19 cellular contexts compared by ENCODE assay signal in genomic region chr1:220521755-220522154, GRCh38. TPM values are rescaled to one million over a fixed set of nuclear protein-coding genes. Genes with fewer than 3 reads are reported as not detected.
A peak's percentile ranks its signal among the peaks of the same experiment; 100 is the strongest.
DNase-seq lines count a peak whose midpoint lies in the region; ATAC-seq and TF ChIP-seq lines count a peak whose summit lies in the region.
"Had no signal": no experiment of that assay in that cellular context is flagged by ENCODE, and none has a peak within 500 bp of the region (broad histone marks: within the 10 kb centered on the region; RNA-seq: fewer than 3 reads in every experiment).

No MANE protein-coding gene starts in this region.

- H3K4me3 ChIP-seq in left lung (no peak overlapping the region), coronary artery (no peak overlapping the region)
- H3K4me3 ChIP-seq: cardiac muscle cell, HAP-1, heart right ventricle, prostate gland, SJSA1, suprapubic skin had no signal

- H3K27me3 ChIP-seq in left lung, result peaks cover 9 to 60% of the 10 kb centered on the region in 2 donors
- H3K27me3 ChIP-seq: cardiac muscle cell, suprapubic skin had no signal

- H3K36me3 ChIP-seq in left lung, result no peaks in the 10 kb centered on the region
- H3K36me3 ChIP-seq: cardiac muscle cell, HAP-1, heart right ventricle, prostate gland, SJSA1, suprapubic skin had no signal

- H3K9me3 ChIP-seq in left lung, result no peaks in the 10 kb centered on the region
- H3K9me3 ChIP-seq: HAP-1, prostate gland, SJSA1, suprapubic skin had no signal

- TF ChIP-seq CTCF in left lung (IDR thresholded peaks at IDR 0.05) (no peak), coronary artery (IDR thresholded peaks at IDR 0.05) (no peak)

- H3K4me1 ChIP-seq in left lung, result no peaks in the 10 kb centered on the region
- H3K4me1 ChIP-seq: prostate gland, SJSA1 had no signal

- ATAC-seq in left lung (peak; percentile 63), HG02798 (IDR thresholded peaks at IDR 0.05; ENCODE audit: poor library complexity, unreplicated experiment) (no peak), GM18502 (IDR thresholded peaks at IDR 0.05; ENCODE audit: poor library complexity, unreplicated experiment) (no peak)
- ATAC-seq: activated CD4-positive, CD25-positive, alpha-beta regulatory T cell treated with anti-CD3 and anti-CD28 coated beads, Interleukin-2, amount 50 U/mL, for 24 hours; heart right ventricle had no signal

- DNase-seq in DMS79 treated with DMSO at 0.1 percent for 48 hours (lab: John Stamatoyannopoulos, UW), result peak; percentile 97
- DNase-seq in NCI-H1436 treated with DMSO at 0.1 percent for 48 hours (lab: John Stamatoyannopoulos, UW), result peak; percentile 78
- DNase-seq in NCI-H69 (lab: John Stamatoyannopoulos, UW), result peak; percentile 36
- no peak for DNase-seq in left lung
- DNase-seq in coronary artery (ENCODE audit: low spot score), result no peak
- DNase-seq: AML-193; heart right ventricle; KBM-7; NCI-H1694; small intestine; stimulated activated CD4-positive, alpha-beta T cell treated with anti-CD3 and anti-CD28 coated beads, Interleukin-4, amount 100 ng/mL, for 24 hours had no signal

- H3K27ac ChIP-seq in left lung (no peak overlapping the region), coronary artery (no peak overlapping the region)
- H3K27ac ChIP-seq: cardiac muscle cell, heart right ventricle, prostate gland, SJSA1, suprapubic skin had no signal

- intact Hi-C loops in left lung (cut with DNase I), result no loop called here

RNA-seq across cellular contexts. Expression of gene MARK1, which starts 6.2 kb away (rescaled TPM):
- 1 to 10 TPM; 3.1 to 4.3 TPM for total RNA-seq in left lung

Comparison
In these comparisons a context has a peak if more than half of its experiments do, and no peak if none do; other contexts are left out.
1. DNase-seq: peak in DMS79 treated with DMSO at 0.1 percent for 48 hours (single experiment), NCI-H1436 treated with DMSO at 0.1 percent for 48 hours (single experiment) and NCI-H69 (single experiment); none in left lung (0 of 2) and coronary artery (single experiment).